17 cellular contexts compared by ENCODE assay signal in genomic region chr9:99572529-99572928, GRCh38.
DNase-seq lines count a peak whose midpoint lies in the region; ATAC-seq and TF ChIP-seq lines count a peak whose summit lies in the region.
"Had no signal": no experiment of that assay in that cellular context is flagged by ENCODE, and none has a peak within 500 bp of the region (broad histone marks: within the 10 kb centered on the region; RNA-seq: fewer than 3 reads in every experiment).

No MANE protein-coding gene starts in this region.

- TF ChIP-seq CTCF in sigmoid colon (IDR thresholded peaks at IDR 0.05), result no peak

- H3K4me3 ChIP-seq in sigmoid colon, result no peak overlapping the region
- H3K4me3 ChIP-seq in stomach smooth muscle (ENCODE audit: low read length in 2 of 2), result no peak overlapping the region
- H3K4me3 ChIP-seq: A549; BLaER1 treated with 17β-estradiol and CSF1 and Interleukin-3, amounts not matched to agents 10 nM and 100 nM had no signal

- no peaks in the 10 kb centered on the region for H3K27me3 ChIP-seq in sigmoid colon
- H3K27me3 ChIP-seq in stomach smooth muscle (ENCODE audit: control insufficient read depth in 1 of 2, insufficient read depth in 2 of 2, low read length in 2 of 2), result no peaks in the 10 kb centered on the region
- H3K27me3 ChIP-seq: BLaER1 treated with 17β-estradiol and CSF1 and Interleukin-3, amounts not matched to agents 10 nM and 100 nM had no signal

- H3K27ac ChIP-seq in sigmoid colon, result peak overlapping the region in 3 of 4 donors; percentile 56 to 77 (median 75)
- H3K27ac ChIP-seq in stomach smooth muscle (ENCODE audit: low read length), result peak overlapping the region; percentile 49
- H3K27ac ChIP-seq: 22Rv1; A549; BLaER1 treated with 17β-estradiol and CSF1 and Interleukin-3, amounts not matched to agents 10 nM and 100 nM; C4-2B had no signal

- H3K4me1 ChIP-seq in sigmoid colon (peaks cover 0 to 21% (median 19%) of the 10 kb centered on the region in 4 donors), stomach smooth muscle (ENCODE audit: control insufficient read depth, insufficient read depth, low read length) (peaks cover 16% of the 10 kb centered on the region)
- H3K4me1 ChIP-seq: A549; BLaER1 treated with 17β-estradiol and CSF1 and Interleukin-3, amounts not matched to agents 10 nM and 100 nM; Caco-2 had no signal

- intact Hi-C loops in left ventricle myocardium superior (cut with micrococcal nuclease) (loop anchor here (10.0 kb wide), 1 partner anchor 58 kb away; no protein-coding TSS in a partner anchor), cardiac septum (cut with DNase I) (no loop called here), sigmoid colon (cut with DNase I) (no loop called here)

- no peak overlapping the region for H3K9ac ChIP-seq in stomach smooth muscle (ENCODE audit: low read length in 2 of 2)
- H3K9ac ChIP-seq: BLaER1 treated with 17β-estradiol and CSF1 and Interleukin-3, amounts not matched to agents 10 nM and 100 nM had no signal

- H3K9me3 ChIP-seq in sigmoid colon (no peaks in the 10 kb centered on the region), stomach smooth muscle (ENCODE audit: control insufficient read depth in 2 of 2, low read length in 2 of 2) (no peaks in the 10 kb centered on the region)
- H3K9me3 ChIP-seq: A549; BLaER1 treated with 17β-estradiol and CSF1 and Interleukin-3, amounts not matched to agents 10 nM and 100 nM; Caco-2 had no signal

- H3K36me3 ChIP-seq in sigmoid colon, result no peaks in the 10 kb centered on the region
- no peaks in the 10 kb centered on the region for H3K36me3 ChIP-seq in stomach smooth muscle (ENCODE audit: control insufficient read depth in 2 of 2, insufficient read depth in 2 of 2, low read length in 2 of 2)
- H3K36me3 ChIP-seq: BLaER1 treated with 17β-estradiol and CSF1 and Interleukin-3, amounts not matched to agents 10 nM and 100 nM had no signal

- DNase-seq in left ventricle myocardium superior, result no peak
- DNase-seq in cardiac septum (ENCODE audit: low spot score), result no peak
- no peak for DNase-seq in sigmoid colon
- DNase-seq in KBM-7, result no peak
- no peak for DNase-seq in activated CD8-positive, alpha-beta memory T cell treated with anti-CD3 and anti-CD28 coated beads for 24 hours
- DNase-seq: AML-193; Caco-2; Calu3; CD4-positive, alpha-beta T cell; CD8-positive, alpha-beta T cell; DMS79 treated with DMSO at 0.1 percent for 48 hours; GF-D8 had no signal

- ATAC-seq in left ventricle myocardium superior, result peak; percentile 36
- ATAC-seq: A549; CD8-positive, alpha-beta T cell had no signal

- WGBS in sigmoid colon, 2 donors, result 68 to 78% methylated on average over 4 of the region's 4 CpGs

- peak in 1 of 4 donors; percentile 69 for TF ChIP-seq EP300 in sigmoid colon (IDR thresholded peaks at IDR 0.05)

- TF ChIP-seq POLR2A in sigmoid colon (IDR thresholded peaks at IDR 0.05), result no peak

- in situ Hi-C loops in KBM-7 (cut with MboI; ENCODE audit: low pct_unique_long_range_greater_than_20kb, low sequenced_read_pairs), result no loop called here
